In genomic region chr18:13371689-13372404, GRCh38 we compare ENCODE assay signal across 16 cellular contexts.
DNase-seq lines count a peak whose midpoint lies in the region; ATAC-seq, FAIRE-seq and TF ChIP-seq lines count a peak whose summit lies in the region.
"Had no signal": no experiment of that assay in that cellular context is flagged by ENCODE, and none has a peak within 500 bp of the region (broad histone marks: within the 10 kb centered on the region; RNA-seq: fewer than 3 reads in every experiment).

No MANE protein-coding gene starts in this region.

- H3K36me3 ChIP-seq in mucosa of rectum (ENCODE audit: control insufficient read depth in 2 of 2, insufficient read depth in 2 of 2, low read length in 2 of 2) = no peaks in the 10 kb centered on the region

- H3K27me3 Mint-ChIP-seq in activated CD4-positive, alpha-beta T cell treated with anti-CD3 and anti-CD28 coated beads for 36 hours = no peaks in the 10 kb centered on the region
- no peaks in the 10 kb centered on the region for H3K27me3 Mint-ChIP-seq in activated T-helper 17 cell treated with anti-CD3 and anti-CD28 coated beads, Interleukin-2, amount 50 U/mL, for 72 hours

- DNase-seq in activated CD4-positive, alpha-beta T cell treated with anti-CD3 and anti-CD28 coated beads for 36 hours = no peak
- DNase-seq in activated CD4-positive, alpha-beta T cell treated with anti-CD3 and anti-CD28 coated beads for 48 hours = no peak
- DNase-seq in GM12891 (ENCODE audit: insufficient read length, low spot score) (no peak), amniotic stem cell (lab: John Stamatoyannopoulos, UW) (no peak), HTR-8/SVneo (ENCODE audit: insufficient read length, low spot score) (no peak)
- DNase-seq: Caco-2, GDM1, KG1, natural killer cell, NCI-H1436 treated with DMSO at 0.1 percent for 48 hours had no signal

- H3K4me3 Mint-ChIP-seq in activated CD4-positive, alpha-beta T cell treated with anti-CD3 and anti-CD28 coated beads for 36 hours = no peak overlapping the region
- peak overlapping the region; percentile 58 for H3K4me3 Mint-ChIP-seq in activated T-helper 17 cell treated with anti-CD3 and anti-CD28 coated beads, Interleukin-2, amount 50 U/mL, for 72 hours
- H3K4me3 Mint-ChIP-seq: natural killer cell had no signal

- H3K27ac Mint-ChIP-seq in activated CD4-positive, alpha-beta T cell treated with anti-CD3 and anti-CD28 coated beads for 36 hours = peak overlapping the region; percentile 44
- H3K27ac Mint-ChIP-seq in activated T-helper 17 cell treated with anti-CD3 and anti-CD28 coated beads, Interleukin-2, amount 50 U/mL, for 72 hours = peak overlapping the region; percentile 82
- H3K27ac Mint-ChIP-seq: natural killer cell had no signal

- intact Hi-C loops in activated CD4-positive, alpha-beta T cell treated with anti-CD3 and anti-CD28 coated beads for 36 hours (cut with DNase I, micrococcal nuclease) = no loop called here

- H3K4me1 ChIP-seq in mucosa of rectum (ENCODE audit: control insufficient read depth in 2 of 2, insufficient read depth in 2 of 2, low read length in 2 of 2) = peaks cover 17 to 22% of the 10 kb centered on the region in 2 donors
- H3K4me1 ChIP-seq: Caco-2 had no signal

- no peaks in the 10 kb centered on the region for H3K27me3 ChIP-seq in mucosa of rectum (ENCODE audit: control insufficient read depth in 2 of 2, insufficient read depth in 2 of 2, low read length in 2 of 2)
- H3K27me3 ChIP-seq: hepatocyte had no signal

- H3K36me3 Mint-ChIP-seq in activated CD4-positive, alpha-beta T cell treated with anti-CD3 and anti-CD28 coated beads for 36 hours (ENCODE audit: low read depth) = no peaks in the 10 kb centered on the region
- H3K36me3 Mint-ChIP-seq in activated T-helper 17 cell treated with anti-CD3 and anti-CD28 coated beads, Interleukin-2, amount 50 U/mL, for 72 hours (ENCODE audit: low read depth) = peaks cover 11% of the 10 kb centered on the region
- H3K36me3 Mint-ChIP-seq: natural killer cell had no signal

- H3K9me3 Mint-ChIP-seq in activated CD4-positive, alpha-beta T cell treated with anti-CD3 and anti-CD28 coated beads for 36 hours (ENCODE audit: low read depth) = no peaks in the 10 kb centered on the region
- no peaks in the 10 kb centered on the region for H3K9me3 Mint-ChIP-seq in activated T-helper 17 cell treated with anti-CD3 and anti-CD28 coated beads, Interleukin-2, amount 50 U/mL, for 72 hours
- H3K9me3 Mint-ChIP-seq: natural killer cell had no signal

- peaks cover 68% of the 10 kb centered on the region for H3K4me1 Mint-ChIP-seq in activated CD4-positive, alpha-beta T cell treated with anti-CD3 and anti-CD28 coated beads for 36 hours
- H3K4me1 Mint-ChIP-seq in activated T-helper 17 cell treated with anti-CD3 and anti-CD28 coated beads, Interleukin-2, amount 50 U/mL, for 72 hours = peaks cover 39% of the 10 kb centered on the region
- H3K4me1 Mint-ChIP-seq: natural killer cell had no signal

- CTCF ChIA-PET in activated CD4-positive, alpha-beta T cell treated with anti-CD3 and anti-CD28 coated beads for 36 hours (lab: Charles Lee) = interaction anchor here (2.2 kb wide), 1 partner anchor 18 kb away, joined by 6 read pairs; no protein-coding TSS in a partner anchor

- no peak for ATAC-seq in activated CD4-positive, alpha-beta T cell treated with anti-CD3 and anti-CD28 coated beads for 36 hours
- ATAC-seq in activated T-helper 17 cell treated with anti-CD3 and anti-CD28 coated beads, Interleukin-2, amount 50 U/mL, for 72 hours (replicated peaks) = no peak
- ATAC-seq in HG03521 (IDR thresholded peaks at IDR 0.05; ENCODE audit: unreplicated experiment) = no peak
- ATAC-seq: natural killer cell, SK-N-SH treated with all-trans-retinoic acid at 6 μM for 48 hours had no signal

- no peak overlapping the region for H3K4me3 ChIP-seq in mucosa of rectum (ENCODE audit: low read length in 2 of 2)
- H3K4me3 ChIP-seq: hepatocyte had no signal

- POLR2A ChIA-PET in activated CD4-positive, alpha-beta T cell treated with anti-CD3 and anti-CD28 coated beads for 36 hours (lab: Charles Lee) = no interaction called here

- FAIRE-seq in GM12891 (lab: Jason Lieb, UNC) (peak; percentile 76), HTR-8/SVneo (lab: Jason Lieb, UNC) (no peak)

- no peak overlapping the region for H3K9ac ChIP-seq in mucosa of rectum (ENCODE audit: low read depth in 1 of 2, low read length in 2 of 2)

- H3K9me3 ChIP-seq in mucosa of rectum (ENCODE audit: control insufficient read depth in 2 of 2, low read length in 2 of 2) = no peaks in the 10 kb centered on the region
- H3K9me3 ChIP-seq: Caco-2 had no signal

- H3K27ac ChIP-seq in mucosa of rectum (ENCODE audit: low read depth in 2 of 2, low read length in 2 of 2) = peak overlapping the region; percentile 26 to 45
- H3K27ac ChIP-seq: hepatocyte, HL-60 had no signal

- no peak for TF ChIP-seq POLR2A in GM12891 (IDR thresholded peaks at IDR 0.05; ENCODE audit: low read depth, low read length)

TF ChIP-seq in GM12891, 5 proteins besides CTCF, POLR2A, EP300 and RAD21:
- TF ChIP-seq PAX5 (IDR thresholded peaks at IDR 0.05; ENCODE audit: insufficient read depth, low read length, severe bottlenecking) = no peak
- no peak for TF ChIP-seq SPI1 (IDR thresholded peaks at IDR 0.05; ENCODE audit: low read depth, low read length)
- no peak for TF ChIP-seq POLR2AphosphoS5 (IDR thresholded peaks at IDR 0.05; ENCODE audit: low read depth, low read length)
- TF ChIP-seq POU2F2 (IDR thresholded peaks at IDR 0.05; ENCODE audit: low read depth, low read length) = no peak
- TF ChIP-seq TAF1 (IDR thresholded peaks at IDR 0.05; ENCODE audit: low read depth, low read length) = no peak
